Comparison of ENCODE assay signal across 15 cellular contexts in the genomic region with DNA sequence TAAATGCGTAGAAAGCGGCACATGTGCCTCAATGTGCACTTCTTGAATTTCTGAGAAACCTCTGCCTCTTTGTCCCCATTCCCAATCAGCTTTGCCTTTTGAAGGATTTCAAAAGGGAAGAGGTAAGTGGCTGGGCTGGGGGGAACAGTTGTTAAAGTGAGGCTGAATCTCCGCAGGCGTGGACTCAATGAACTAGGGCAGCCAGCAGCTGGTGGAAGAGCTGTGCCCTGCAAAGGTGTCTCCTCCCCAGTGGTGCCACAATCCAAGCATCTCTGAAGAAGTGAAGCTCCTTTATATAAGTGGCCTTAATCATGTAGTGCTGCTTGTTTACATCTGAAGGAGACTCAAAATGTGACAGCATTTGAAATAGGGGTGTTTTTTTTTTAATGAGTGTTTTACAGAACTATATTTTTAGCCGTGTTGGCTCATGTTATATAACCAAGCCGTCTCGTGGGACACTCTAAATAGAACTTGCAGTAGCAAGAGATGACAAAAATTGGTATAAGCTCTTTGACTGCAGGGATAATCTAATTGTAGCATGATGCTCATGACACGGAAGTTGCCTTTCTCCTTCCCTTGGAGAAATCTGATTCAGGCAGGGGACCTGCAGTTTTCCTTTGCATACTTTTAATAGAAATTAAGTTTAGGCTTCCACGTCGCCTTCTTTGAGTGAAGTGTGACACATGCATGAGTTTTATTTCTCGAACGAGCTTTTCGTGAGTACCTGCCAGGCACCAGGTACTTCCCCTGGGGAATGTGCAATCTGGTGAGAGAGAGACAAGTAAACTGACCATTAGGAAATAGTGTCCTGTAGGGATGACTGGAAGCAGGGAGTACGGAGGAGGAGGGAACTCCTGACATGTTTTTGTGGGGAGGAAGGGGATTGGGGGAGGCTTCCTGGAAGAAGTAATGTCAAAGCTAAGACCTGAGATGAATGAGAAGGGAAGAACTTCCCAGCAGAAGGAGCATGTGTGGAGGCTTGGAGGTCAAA.
DNase-seq lines count a peak whose midpoint lies in the region; ATAC-seq and TF ChIP-seq lines count a peak whose summit lies in the region.
"Had no signal": no experiment of that assay in that cellular context is flagged by ENCODE, and none has a peak within 500 bp of the region (broad histone marks: within the 10 kb centered on the region; RNA-seq: fewer than 3 reads in every experiment).

No MANE protein-coding gene starts in this region.

- H3K36me3 ChIP-seq in right lobe of liver, result no peaks in the 10 kb centered on the region

- H3K9me3 ChIP-seq in right lobe of liver, result no peaks in the 10 kb centered on the region
- H3K9me3 ChIP-seq: BE2C had no signal

- no peak for ATAC-seq in activated CD8-positive, alpha-beta T cell treated with anti-CD3 and anti-CD28 coated beads, Interleukin-2, amount 10 ng/mL, durations not matched to agents 7 days and 5 days
- peak; percentile 57 to 82 (median 68) for ATAC-seq in right lobe of liver

- H3K36me3 Mint-ChIP-seq in activated CD8-positive, alpha-beta T cell treated with anti-CD3 and anti-CD28 coated beads, Interleukin-2, amount 10 ng/mL, durations not matched to agents 7 days and 5 days (ENCODE audit: low read depth), result peaks cover 86% of the 10 kb centered on the region
- peaks cover 84% of the 10 kb centered on the region for H3K36me3 Mint-ChIP-seq in activated CD4-positive, alpha-beta T cell treated with anti-CD3 and anti-CD28 coated beads, Interleukin-2, amount 10 ng/mL, durations not matched to agents 7 days and 5 days (ENCODE audit: low read depth)

- no peak overlapping the region for H3K4me3 Mint-ChIP-seq in activated CD8-positive, alpha-beta T cell treated with anti-CD3 and anti-CD28 coated beads, Interleukin-2, amount 10 ng/mL, durations not matched to agents 7 days and 5 days
- no peak overlapping the region for H3K4me3 Mint-ChIP-seq in activated CD4-positive, alpha-beta T cell treated with anti-CD3 and anti-CD28 coated beads, Interleukin-2, amount 10 ng/mL, durations not matched to agents 7 days and 5 days

- WGBS in right lobe of liver (ENCODE audit: insufficient coverage, low coverage, low lambda C conversion rate, missing lambda C conversion rate), result 60% methylated on average over 11 of the region's 14 CpGs

- no peak for DNase-seq in activated CD8-positive, alpha-beta T cell treated with anti-CD3 and anti-CD28 coated beads, Interleukin-2, amount 10 ng/mL, durations not matched to agents 7 days and 5 days
- no peak for DNase-seq in coronary artery (ENCODE audit: low spot score)
- no peak for DNase-seq in right lobe of liver
- peak; percentile 78 for DNase-seq in superior temporal gyrus (ENCODE audit: extremely low spot score)
- no peak for DNase-seq in activated CD4-positive, alpha-beta T cell treated with anti-CD3 and anti-CD28 coated beads, Interleukin-2, amount 10 ng/mL, durations not matched to agents 7 days and 5 days
- DNase-seq in AG20443 (ENCODE audit: low spot score), result no peak
- no peak for DNase-seq in ureter (ENCODE audit: low spot score)
- DNase-seq: BE2C; DMS 273 treated with DMSO at 0.1 percent for 48 hours; KBM-7; NCI-H146; NCI-H2107; NCI-H345; NK-92 treated with Interleukin-12 subunit alpha and Interleukin-12 subunit beta, amount 100 ng/mL, for 24 hours had no signal

- peaks cover 20% of the 10 kb centered on the region for H3K4me1 Mint-ChIP-seq in activated CD8-positive, alpha-beta T cell treated with anti-CD3 and anti-CD28 coated beads, Interleukin-2, amount 10 ng/mL, durations not matched to agents 7 days and 5 days (ENCODE audit: low read depth)
- H3K4me1 Mint-ChIP-seq in activated CD4-positive, alpha-beta T cell treated with anti-CD3 and anti-CD28 coated beads, Interleukin-2, amount 10 ng/mL, durations not matched to agents 7 days and 5 days, result peaks cover 13% of the 10 kb centered on the region

- H3K27me3 ChIP-seq in right lobe of liver, result no peaks in the 10 kb centered on the region
- H3K27me3 ChIP-seq: BE2C had no signal

- H3K27ac ChIP-seq in coronary artery (peak overlapping the region; percentile 25 to 48), right lobe of liver (no peak overlapping the region)
- H3K27ac ChIP-seq: HL-60 had no signal

- no peaks in the 10 kb centered on the region for H3K9me3 Mint-ChIP-seq in activated CD8-positive, alpha-beta T cell treated with anti-CD3 and anti-CD28 coated beads, Interleukin-2, amount 10 ng/mL, durations not matched to agents 7 days and 5 days (ENCODE audit: insufficient read depth)
- H3K9me3 Mint-ChIP-seq in activated CD4-positive, alpha-beta T cell treated with anti-CD3 and anti-CD28 coated beads, Interleukin-2, amount 10 ng/mL, durations not matched to agents 7 days and 5 days, result peaks cover 8% of the 10 kb centered on the region

- H3K4me3 ChIP-seq in coronary artery (no peak overlapping the region), right lobe of liver (no peak overlapping the region)

- intact Hi-C loops in right lobe of liver (cut with DNase I), result no loop called here

- CTCF ChIA-PET in activated CD8-positive, alpha-beta T cell treated with anti-CD3 and anti-CD28 coated beads, Interleukin-2, amount 10 ng/mL, durations not matched to agents 7 days and 5 days (lab: Charles Lee), result interaction anchor here (0.9 to 1.0 kb wide), 2 partner anchors 11 to 88 kb away, joined by 3 to 4 read pairs; no protein-coding TSS in a partner anchor
- CTCF ChIA-PET in activated CD4-positive, alpha-beta T cell treated with anti-CD3 and anti-CD28 coated beads, Interleukin-2, amount 10 ng/mL, durations not matched to agents 7 days and 5 days (lab: Charles Lee), result interaction anchor here (0.5 to 1.3 kb wide), 3 partner anchors 10 to 259 kb away, joined by 3 to 4 read pairs (median 3); no protein-coding TSS in a partner anchor

- peak overlapping the region; percentile 9 for H3K27ac Mint-ChIP-seq in activated CD8-positive, alpha-beta T cell treated with anti-CD3 and anti-CD28 coated beads, Interleukin-2, amount 10 ng/mL, durations not matched to agents 7 days and 5 days
- no peak overlapping the region for H3K27ac Mint-ChIP-seq in activated CD4-positive, alpha-beta T cell treated with anti-CD3 and anti-CD28 coated beads, Interleukin-2, amount 10 ng/mL, durations not matched to agents 7 days and 5 days

- H3K4me1 ChIP-seq in right lobe of liver, result peaks cover 0 to 14% (median 5%) of the 10 kb centered on the region in 4 donors
- H3K4me1 ChIP-seq: BE2C had no signal

- no peaks in the 10 kb centered on the region for H3K27me3 Mint-ChIP-seq in activated CD8-positive, alpha-beta T cell treated with anti-CD3 and anti-CD28 coated beads, Interleukin-2, amount 10 ng/mL, durations not matched to agents 7 days and 5 days (ENCODE audit: low read depth)
- H3K27me3 Mint-ChIP-seq in activated CD4-positive, alpha-beta T cell treated with anti-CD3 and anti-CD28 coated beads, Interleukin-2, amount 10 ng/mL, durations not matched to agents 7 days and 5 days, result no peaks in the 10 kb centered on the region

- POLR2A ChIA-PET in activated CD8-positive, alpha-beta T cell treated with anti-CD3 and anti-CD28 coated beads, Interleukin-2, amount 10 ng/mL, durations not matched to agents 7 days and 5 days (lab: Charles Lee), result no interaction called here
- POLR2A ChIA-PET in activated CD4-positive, alpha-beta T cell treated with anti-CD3 and anti-CD28 coated beads, Interleukin-2, amount 10 ng/mL, durations not matched to agents 7 days and 5 days (lab: Charles Lee), result no interaction called here

- TF ChIP-seq POLR2A in right lobe of liver (IDR thresholded peaks at IDR 0.05), result no peak

- TF ChIP-seq CTCF in coronary artery (IDR thresholded peaks at IDR 0.05) (no peak), right lobe of liver (IDR thresholded peaks at IDR 0.05) (no peak)

Comparison
In these comparisons a context has a peak if more than half of its experiments do, and no peak if none do; other contexts are left out.
1. H3K27ac ChIP-seq: peak in coronary artery (2 of 2); none in right lobe of liver (0 of 3).